1 cellular context compared by ENCODE assay signal in the genomic region with DNA sequence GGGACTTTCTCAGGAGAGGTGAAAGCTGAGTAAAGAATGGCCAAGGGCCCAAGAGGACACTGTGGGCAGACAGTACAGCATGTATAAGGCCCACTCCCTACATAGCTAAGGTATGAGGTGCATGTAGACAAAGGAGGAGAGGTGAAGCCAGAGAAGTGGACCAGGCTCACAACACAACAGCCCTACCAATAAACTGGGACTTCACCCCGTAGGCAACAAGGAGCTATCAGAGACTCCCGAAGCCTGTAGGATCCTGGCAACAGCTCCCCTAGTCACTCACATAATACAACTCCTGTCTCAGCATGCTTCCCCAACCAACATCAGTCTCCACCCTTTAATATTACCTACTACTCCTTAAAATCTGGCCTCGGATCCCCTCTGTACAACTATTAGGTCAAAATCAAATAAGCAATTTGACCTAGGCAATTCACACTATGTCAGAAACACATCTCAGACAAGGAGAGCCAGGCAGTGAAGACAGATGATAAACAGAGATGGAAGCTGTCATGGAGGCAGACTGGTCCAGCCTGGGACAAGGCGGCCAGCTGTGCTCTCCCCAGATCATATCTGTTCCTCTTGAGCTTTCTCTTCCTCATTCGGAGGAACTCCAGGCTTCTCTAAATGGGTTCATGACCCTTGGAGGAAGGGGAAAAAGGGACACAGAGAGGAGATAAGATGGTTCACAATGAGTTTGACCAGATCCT.
TF ChIP-seq lines count a peak whose summit lies in the region.

No MANE protein-coding gene starts in this region.

TF ChIP-seq in A549, 52 proteins besides CTCF, POLR2A, EP300 and RAD21 (continued from another document):
- TF ChIP-seq, protein P1, sequence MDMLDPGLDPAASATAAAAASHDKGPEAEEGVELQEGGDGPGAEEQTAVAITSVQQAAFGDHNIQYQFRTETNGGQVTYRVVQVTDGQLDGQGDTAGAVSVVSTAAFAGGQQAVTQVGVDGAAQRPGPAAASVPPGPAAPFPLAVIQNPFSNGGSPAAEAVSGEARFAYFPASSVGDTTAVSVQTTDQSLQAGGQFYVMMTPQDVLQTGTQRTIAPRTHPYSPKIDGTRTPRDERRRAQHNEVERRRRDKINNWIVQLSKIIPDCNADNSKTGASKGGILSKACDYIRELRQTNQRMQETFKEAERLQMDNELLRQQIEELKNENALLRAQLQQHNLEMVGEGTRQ (IDR thresholded peaks at IDR 0.05): no peak
- TF ChIP-seq RARB (CRISPR knock-in tag; IDR thresholded peaks at IDR 0.05): no peak
TF ChIP-seq in A549: peak in this region for 0.
